17 cellular contexts compared by ENCODE assay signal in the genomic region with DNA sequence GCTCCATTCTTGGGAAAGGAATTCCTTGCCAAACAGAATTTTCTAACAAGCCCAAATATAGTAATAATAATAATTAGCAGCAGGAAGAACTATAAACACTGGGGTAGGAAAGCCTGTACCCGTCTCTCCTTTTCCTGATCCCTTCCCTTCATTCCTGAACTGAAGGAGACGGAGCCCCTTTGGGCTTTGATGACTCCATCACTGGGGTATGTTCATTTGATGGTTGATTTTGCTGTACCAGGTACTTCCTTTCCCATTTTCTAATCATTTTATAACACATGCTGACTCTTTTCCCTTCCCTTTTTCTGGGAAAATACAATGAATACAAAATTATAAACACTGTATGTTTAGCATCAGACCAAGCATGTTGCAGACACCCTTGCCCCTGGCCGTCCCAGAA. TPM values are rescaled to one million over a fixed set of nuclear protein-coding genes. Genes with fewer than 3 reads are reported as not detected.
DNase-seq lines count a peak whose midpoint lies in the region; TF ChIP-seq lines count a peak whose summit lies in the region.
"Had no signal": no experiment of that assay in that cellular context is flagged by ENCODE, and none has a peak within 500 bp of the region (broad histone marks: within the 10 kb centered on the region; RNA-seq: fewer than 3 reads in every experiment).

No MANE protein-coding gene starts in this region.

- H3K4me1 Mint-ChIP-seq in type B pancreatic cell (ENCODE audit: unreplicated experiment), result peaks cover 26% of the 10 kb centered on the region

- no peak overlapping the region for H3K4me3 Mint-ChIP-seq in type B pancreatic cell

- H3K27ac ChIP-seq in RWPE1 (peak overlapping the region; percentile 98), mesodermal cell (ENCODE audit: low read depth, low read length, severe bottlenecking) (peak overlapping the region; percentile 45)
- H3K27ac ChIP-seq: PC-9 had no signal

- H3K9me3 Mint-ChIP-seq in type B pancreatic cell, result no peaks in the 10 kb centered on the region
- H3K9me3 Mint-ChIP-seq: CD4-positive, CD25-positive, alpha-beta regulatory T cell had no signal

- POLR2A ChIA-PET in RWPE1 (lab: Yijun Ruan, JAX; ENCODE audit: low non-redundant PET), result interaction anchor here (0.5 kb wide), 1 partner anchor 26 kb away, joined by 3 read pairs; no protein-coding TSS in a partner anchor

- no peak overlapping the region for H3K4me3 ChIP-seq in mesodermal cell (ENCODE audit: extremely low read depth, insufficient read depth, low read length, poor library complexity, severe bottlenecking)
- H3K4me3 ChIP-seq: PC-9 had no signal

- DNase-seq in ELR (ENCODE audit: low read depth), result peak; percentile 38
- no peak for DNase-seq in RWPE1 (ENCODE audit: low spot score)
- no peak for DNase-seq in type B pancreatic cell (ENCODE audit: extremely low spot score, unreplicated experiment)
- no peak for DNase-seq in central memory CD4-positive, alpha-beta T cell
- DNase-seq in DMS53 (lab: John Stamatoyannopoulos, UW), result no peak
- DNase-seq in cerebellar cortex (ENCODE audit: low spot score), result no peak
- DNase-seq: CD4-positive, CD25-positive, alpha-beta regulatory T cell; GF-D8; KG1; NCI-H1436; NCI-H2029; NCI-H2171; NCI-H446 treated with DMSO at 0.1 percent for 48 hours; NCI-H748 treated with DMSO at 0.1 percent for 48 hours; PC-9 had no signal

- no peaks in the 10 kb centered on the region for H3K36me3 Mint-ChIP-seq in type B pancreatic cell
- H3K36me3 Mint-ChIP-seq: CD4-positive, CD25-positive, alpha-beta regulatory T cell had no signal

- CTCF ChIA-PET in RWPE1 (lab: Yijun Ruan, JAX), result no interaction called here

- H3K4me1 ChIP-seq in mesodermal cell (ENCODE audit: control insufficient read depth, insufficient read depth, low read length, poor library complexity, severe bottlenecking), result peaks cover 38% of the 10 kb centered on the region

- 90% methylated on average over 1 of the region's 3 CpGs; no CpG with 5 or more reads in 1 of the 2 experiments for WGBS in mesodermal cell (ENCODE audit: insufficient coverage in 2 of 2), 2 experiments

- H3K36me3 ChIP-seq in mesodermal cell (ENCODE audit: control insufficient read depth, insufficient read depth, low read length), result no peaks in the 10 kb centered on the region

- H3K9me3 ChIP-seq in mesodermal cell (ENCODE audit: control insufficient read depth, low read length), result no peaks in the 10 kb centered on the region

- TF ChIP-seq CTCF in RWPE1 (conservative IDR thresholded peaks at IDR 0.05; ENCODE audit: low read depth) (no peak), type B pancreatic cell (conservative IDR thresholded peaks at IDR 0.05) (no peak)

- peak overlapping the region; percentile 91 for H3K27ac Mint-ChIP-seq in type B pancreatic cell
- H3K27ac Mint-ChIP-seq: B cell; CD4-positive, CD25-positive, alpha-beta regulatory T cell had no signal

- no peaks in the 10 kb centered on the region for H3K27me3 Mint-ChIP-seq in type B pancreatic cell
- H3K27me3 Mint-ChIP-seq: B cell had no signal

RNA-seq across cellular contexts. Expression of gene RCOR1, which starts 3.6 kb away (rescaled TPM):
- polyA plus RNA-seq in mesodermal cell (2013, experiment 1 of 2), result 25.5 TPM
- 24.1 TPM for polyA plus RNA-seq in mesodermal cell (2013, experiment 2 of 2)
- total RNA-seq in type B pancreatic cell (ENCODE audit: low replicate concordance), result 35.3 and 37.5 TPM in 2 replicates
